6 cellular contexts compared by ENCODE assay signal in the genomic region with DNA sequence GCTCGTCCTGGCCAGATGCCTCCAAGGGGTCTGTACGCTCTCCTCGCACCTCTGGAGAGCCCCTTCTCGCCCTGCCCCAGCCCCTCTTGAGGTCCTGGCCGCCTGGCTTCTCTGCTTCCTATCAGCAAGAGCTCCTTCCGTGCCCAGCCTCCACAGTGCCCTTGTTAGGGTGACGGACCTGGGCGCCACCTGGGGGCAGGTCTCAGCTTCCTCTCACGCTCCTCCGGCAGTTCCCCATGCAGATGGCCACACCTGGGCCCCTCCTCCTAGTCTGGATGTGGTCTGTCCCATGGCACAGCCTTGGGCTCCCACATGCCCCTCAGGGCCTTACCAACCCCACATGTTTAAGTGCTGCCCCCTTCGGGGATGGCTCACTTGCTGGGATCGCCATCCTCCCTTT. TPM values are rescaled to one million over a fixed set of nuclear protein-coding genes. Genes with fewer than 3 reads are reported as not detected.
"Had no signal": no experiment of that assay in that cellular context is flagged by ENCODE, and none has a peak within 500 bp of the region (broad histone marks: within the 10 kb centered on the region; RNA-seq: fewer than 3 reads in every experiment).

No MANE protein-coding gene starts in this region.

RNA-seq across cellular contexts. Expression of gene TMEM191B, which starts 6.7 kb away (rescaled TPM):
- total RNA-seq: GM23248, H4 had no signal

RNA-seq across cellular contexts. Expression of gene GGTLC3, which starts 16.4 kb away (rescaled TPM):
- total RNA-seq: GM23248, H1, H4, H7, H9, HFFc6 had no signal
- polyA plus RNA-seq: GM23248, H1 had no signal
